ENCODE assay signal across 30 cellular contexts in genomic region chr11:110424775-110425444, GRCh38.
"Had no signal": no experiment of that assay in that cellular context is flagged by ENCODE, and none has a peak within 500 bp of the region (broad histone marks: within the 10 kb centered on the region; RNA-seq: fewer than 3 reads in every experiment).

No MANE protein-coding gene starts in this region.

- H3K9me3 ChIP-seq: gastrocnemius medialis, mucosa of descending colon, ovary, psoas muscle, sigmoid colon, testis, tibial artery had no signal

- H3K36me3 Mint-ChIP-seq: stimulated activated effector memory CD8-positive, alpha-beta T cell treated with anti-CD3 and anti-CD28 coated beads, Interleukin-12 subunit alpha, Interleukin-12 subunit beta, amount 100 ng/mL, for 72 hours had no signal

- H3K4me1 Mint-ChIP-seq: nephron; stimulated activated effector memory CD8-positive, alpha-beta T cell treated with anti-CD3 and anti-CD28 coated beads, Interleukin-12 subunit alpha, Interleukin-12 subunit beta, amount 100 ng/mL, for 72 hours had no signal

- FAIRE-seq: endometrium, keratinocyte, urothelium cell line had no signal

- H3K27me3 ChIP-seq: gastrocnemius medialis, ovary, sigmoid colon, testis, tibial artery, upper lobe of left lung had no signal

- H3K27ac ChIP-seq: coronary artery, gastrocnemius medialis, ovary, psoas muscle, sigmoid colon, testis, tibial artery, upper lobe of left lung had no signal

- ATAC-seq: effector memory CD8-positive, alpha-beta T cell; gastrocnemius medialis; left ventricle myocardium superior; mucosa of descending colon; naive thymus-derived CD4-positive, alpha-beta T cell; psoas muscle; right cardiac atrium; stimulated activated effector memory CD8-positive, alpha-beta T cell treated with anti-CD3 and anti-CD28 coated beads, Interleukin-12 subunit alpha, Interleukin-12 subunit beta, amount 100 ng/mL, for 72 hours had no signal

- H3K27me3 Mint-ChIP-seq: effector memory CD8-positive, alpha-beta T cell; memory B cell had no signal

- DNase-seq: dermis blood vessel endothelial cell; effector memory CD8-positive, alpha-beta T cell; erythroblast; gastrocnemius medialis; head of caudate nucleus; left ventricle myocardium superior; mucosa of descending colon; naive thymus-derived CD4-positive, alpha-beta T cell; nucleus accumbens; ovary; posterior cingulate gyrus; psoas muscle; right cardiac atrium; sigmoid colon; stimulated activated CD4-positive, alpha-beta T cell treated with anti-CD3 and anti-CD28 coated beads, Interleukin-2, amount 100 ng/mL, for 24 hours; stimulated activated CD4-positive, alpha-beta T cell treated with anti-CD3 and anti-CD28 coated beads, Interleukin-4, amount 100 ng/mL, for 24 hours; stimulated activated naive CD4-positive, alpha-beta T cell treated with Interleukin-2 at 50 U/mL for 16 hours; substantia nigra; testis; tibial artery; upper lobe of left lung had no signal

- H3K4me3 ChIP-seq: coronary artery, gastrocnemius medialis, lung, mucosa of descending colon, ovary, psoas muscle, sigmoid colon, testis, tibial artery, upper lobe of left lung had no signal

- H3K27ac Mint-ChIP-seq: effector memory CD8-positive, alpha-beta T cell; memory B cell; mesothelial cell of epicardium; nephron; stimulated activated effector memory CD8-positive, alpha-beta T cell treated with anti-CD3 and anti-CD28 coated beads, Interleukin-12 subunit alpha, Interleukin-12 subunit beta, amount 100 ng/mL, for 72 hours had no signal

- H3K4me1 ChIP-seq: gastrocnemius medialis, psoas muscle had no signal

- H3K4me3 Mint-ChIP-seq: effector memory CD8-positive, alpha-beta T cell; memory B cell; mesothelial cell of epicardium; naive thymus-derived CD4-positive, alpha-beta T cell; nephron; stimulated activated effector memory CD8-positive, alpha-beta T cell treated with anti-CD3 and anti-CD28 coated beads, Interleukin-12 subunit alpha, Interleukin-12 subunit beta, amount 100 ng/mL, for 72 hours had no signal

- H3K36me3 ChIP-seq: gastrocnemius medialis, ovary, sigmoid colon, tibial artery, upper lobe of left lung had no signal
